ENCODE assay signal across 20 cellular contexts in genomic region chr18:55253814-55254213, GRCh38.
"Had no signal": no experiment of that assay in that cellular context is flagged by ENCODE, and none has a peak within 500 bp of the region (broad histone marks: within the 10 kb centered on the region; RNA-seq: fewer than 3 reads in every experiment).

No MANE protein-coding gene starts in this region.

- H3K4me3 ChIP-seq: mucosa of descending colon, pancreas, right lobe of liver, stomach, thyroid gland, vagina had no signal

- DNase-seq: dorsolateral prefrontal cortex; effector CD4-positive, alpha-beta T cell; foreskin melanocyte; head of caudate nucleus; mesenchymal stem cell; mucosa of descending colon; naive B cell; pancreas; right lobe of liver; small intestine; stimulated activated CD4-positive, alpha-beta T cell treated with anti-CD3 and anti-CD28 coated beads, Interleukin-15, amount 100 ng/mL, for 24 hours; stimulated activated CD4-positive, alpha-beta T cell treated with anti-CD3 and anti-CD28 coated beads, Interleukin-2, amount 100 ng/mL, for 48 hours; stimulated activated naive CD4-positive, alpha-beta T cell treated with Interleukin-2 at 50 U/mL for 16 hours; stomach; thyroid gland; trophoblast cell had no signal

- H3K27me3 ChIP-seq: dorsolateral prefrontal cortex, neutrophil, pancreas, right lobe of liver, stomach, thyroid gland, vagina had no signal

- H3K4me1 ChIP-seq: pancreas, right lobe of liver, thyroid gland had no signal

- H3K27ac ChIP-seq: neutrophil, pancreas, right lobe of liver, thyroid gland had no signal

- H3K9me3 ChIP-seq: mucosa of descending colon, neutrophil, pancreas, right lobe of liver, stomach, thyroid gland, vagina had no signal

- H3K36me3 ChIP-seq: neutrophil, pancreas, right lobe of liver had no signal

- ATAC-seq: esophagus mucosa; mucosa of descending colon; natural killer cell treated with Interleukin-12 subunit alpha and Interleukin-12 subunit beta and Interleukin-15 and Interleukin-18, amount 100 ng/mL, for 72 hours; pancreas; right lobe of liver had no signal
